8 cellular contexts compared by ENCODE assay signal in the genomic region with DNA sequence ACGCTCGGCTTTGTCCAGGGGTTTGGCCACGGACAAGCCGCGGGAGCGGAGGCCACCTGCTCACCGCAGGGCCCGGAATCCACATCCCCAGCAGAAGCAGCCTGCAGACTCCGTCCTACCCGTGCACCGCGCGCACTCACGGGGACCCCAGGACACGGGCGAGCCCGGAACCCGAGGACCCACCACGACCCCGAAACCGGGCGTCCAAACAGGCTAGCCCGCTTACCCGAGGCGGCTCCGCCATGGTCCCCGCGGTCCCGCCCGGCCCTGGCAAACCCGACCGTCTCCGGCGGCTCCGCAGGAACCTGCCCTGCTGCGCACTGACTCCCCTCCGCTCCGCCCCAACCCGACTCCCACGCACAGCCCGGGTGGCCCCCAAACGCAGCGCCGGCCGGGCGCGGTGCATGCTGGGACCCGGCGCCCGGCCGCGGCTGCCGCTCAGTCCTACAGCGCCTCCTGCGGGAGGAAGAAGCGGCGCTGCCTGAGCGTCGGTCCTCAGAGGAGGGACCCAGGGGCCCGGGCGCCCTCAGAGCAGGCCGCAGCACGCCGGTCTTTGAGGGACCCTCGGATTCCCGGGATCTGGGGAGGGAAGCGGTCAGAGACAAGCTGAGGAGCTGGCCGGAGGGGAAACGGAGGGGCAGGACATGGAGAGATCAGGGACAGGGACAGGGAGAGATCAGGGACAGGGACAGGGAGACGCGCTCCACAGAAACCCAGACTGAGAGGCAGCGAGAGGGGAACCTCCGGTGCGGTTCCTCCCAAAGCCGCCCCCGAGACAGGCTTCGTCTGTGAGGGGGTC. TPM values are rescaled to one million over a fixed set of nuclear protein-coding genes. Genes with fewer than 3 reads are reported as not detected.
A peak's percentile ranks its signal among the peaks of the same experiment; 100 is the strongest.
DNase-seq lines count a peak whose midpoint lies in the region; ATAC-seq, FAIRE-seq and TF ChIP-seq lines count a peak whose summit lies in the region.

TSS of gene ZNF786 (minus strand) at position 322 of the 799 bp plus-strand sequence. CDS start at position 244, 78 bp downstream.

- H3K4me2 ChIP-seq in endothelial cell of umbilical vein (ENCODE audit: insufficient read depth, low read length) = peak within 1 kb of the TSS; percentile 91

- dilution Hi-C loops in endothelial cell of umbilical vein (cut with MboI; ENCODE audit: extremely low pct_ligation_motif_present, low sequenced_read_pairs) = no loop called here

- POLR2A ChIA-PET in endothelial cell of umbilical vein (lab: Charles Lee) = no interaction called here

- intact Hi-C loops in endothelial cell of umbilical vein (cut with micrococcal nuclease) = loop anchor here (1.0 to 10.0 kb wide), 10 partner anchors 25 to 516 kb away; partner anchors contain the start of genes EZH2, PDIA4, ZNF398 and ZNF425
- intact Hi-C loops in mucosa of descending colon (cut with DNase I, micrococcal nuclease) = no loop called here

- ATAC-seq in GM21390 (IDR thresholded peaks at IDR 0.05; ENCODE audit: unreplicated experiment) (peak; percentile 78), mucosa of descending colon (peak; percentile 97)

- H3K4me1 ChIP-seq in NT2/D1 (ENCODE audit: insufficient read depth, insufficient read length) (no peaks in the 10 kb centered on the region), endothelial cell of umbilical vein (ENCODE audit: control insufficient read depth, extremely low read depth, insufficient read depth, low read length) (peaks cover 6% of the 10 kb centered on the region), mucosa of descending colon (ENCODE audit: low read depth) (no peaks in the 10 kb centered on the region)

- no TSS peak for BruUV-seq in endothelial cell of umbilical vein (replicated peaks; lab: Mats Ljungman, UMichigan)

- no peaks in the 10 kb centered on the region for H4K20me1 ChIP-seq in endothelial cell of umbilical vein (replicated peaks; ENCODE audit: control insufficient read depth, extremely low read depth, insufficient read depth, low read length)

- TF ChIP-seq CTCF in D721Med (IDR thresholded peaks at IDR 0.05; ENCODE audit: insufficient read depth, missing control alignments) (peak; percentile 65), endothelial cell of umbilical vein (IDR thresholded peaks at IDR 0.05; ENCODE audit: extremely low read depth in 1 of 2, insufficient read depth in 1 of 2, low read depth in 1 of 2, low read length in 2 of 2) (peak; percentile 89 to 96), mucosa of descending colon (IDR thresholded peaks at IDR 0.05) (peak; percentile 95)

- H3K9me1 ChIP-seq in endothelial cell of umbilical vein (replicated peaks; ENCODE audit: control insufficient read depth, extremely low read depth, insufficient read depth, low read length) = no peaks in the 10 kb centered on the region

- CTCF ChIA-PET in endothelial cell of umbilical vein (lab: Charles Lee) = interaction anchor here (0.5 to 2.8 kb wide), 3 partner anchors 25 to 88 kb away, joined by 3 to 11 read pairs (median 9); no protein-coding TSS in a partner anchor

- H3K27me3 ChIP-seq in NT2/D1 (ENCODE audit: insufficient read depth, insufficient read length) (no peaks in the 10 kb centered on the region), endothelial cell of umbilical vein (ENCODE audit: control insufficient read depth in 2 of 2, insufficient read depth in 2 of 2, low read length in 2 of 2) (no peaks in the 10 kb centered on the region)

- H3K4me3 ChIP-seq in NT2/D1 (ENCODE audit: insufficient read length, low read depth) = peak within 1 kb of the TSS; percentile 93
- H3K4me3 ChIP-seq in endothelial cell of umbilical vein (replicated peaks in 1 of 3; ENCODE audit: insufficient read depth in 1 of 3, low read depth in 1 of 3, low read length in 3 of 3) = peak within 1 kb of the TSS; percentile 76 to 96 (median 89)
- H3K4me3 ChIP-seq in mucosa of descending colon = peak within 1 kb of the TSS; percentile 80

- H3K9ac ChIP-seq in NT2/D1 (ENCODE audit: insufficient read length, low read depth) (peak within 1 kb of the TSS; percentile 94), endothelial cell of umbilical vein (replicated peaks; ENCODE audit: extremely low read depth, insufficient read depth, low read length) (peak within 1 kb of the TSS; percentile 71)

- peak; percentile 71 for TF ChIP-seq POLR2A in endothelial cell of umbilical vein (IDR thresholded peaks at IDR 0.05; ENCODE audit: low read depth, low read length)

- DNase-seq in D721Med (ENCODE audit: insufficient read length, low spot score) (peak; percentile 67), HUDEP-2 (lab: John Stamatoyannopoulos, UW; ENCODE audit: unreplicated experiment in 76 of 76) (peak in 75 of 76 experiments; percentile 20 to 96 (median 83)), NT2/D1 (ENCODE audit: low read depth, low spot score) (peak; percentile 63), endothelial cell of umbilical vein (ENCODE audit: low read depth, low spot score) (peak; percentile 87), mucosa of descending colon (peak; percentile 84 to 92 (median 91))
- peak; percentile 76 for DNase-seq in activated CD8-positive, alpha-beta memory T cell treated with anti-CD3 and anti-CD28 coated beads, Interleukin-2, amount 50 U/mL, for 24 hours (ENCODE audit: extremely low read depth)
- peak; percentile 74 to 87 for DNase-seq in stimulated activated CD8-positive, alpha-beta memory T cell treated with anti-CD3 and anti-CD28 coated beads, Interleukin-4, amount 100 ng/mL, for 1 hour (ENCODE audit: low read depth in 2 of 2, low spot score in 1 of 2)

- peak within 1 kb of the TSS; percentile 81 for H2AFZ ChIP-seq in endothelial cell of umbilical vein (ENCODE audit: low read depth, low read length)

- H3K36me3 ChIP-seq in NT2/D1 (ENCODE audit: insufficient read depth, insufficient read length, low read length) = peaks cover 7% of the 10 kb centered on the region
- H3K36me3 ChIP-seq in endothelial cell of umbilical vein (ENCODE audit: control insufficient read depth in 2 of 2, extremely low read depth in 1 of 2, insufficient read depth in 2 of 2, low read length in 2 of 2) = no peaks in the 10 kb centered on the region
- H3K36me3 ChIP-seq in mucosa of descending colon (ENCODE audit: low read depth) = no peaks in the 10 kb centered on the region

- H3K27ac ChIP-seq in endothelial cell of umbilical vein (ENCODE audit: insufficient read depth, low read depth, low read length) = peak within 1 kb of the TSS; percentile 32

- FAIRE-seq in D721Med (lab: Jason Lieb, UNC) (no peak), endothelial cell of umbilical vein (lab: Jason Lieb, UNC) (peak; percentile 70)

- H3K79me2 ChIP-seq in endothelial cell of umbilical vein (ENCODE audit: control insufficient read depth, insufficient read depth, low read length) = peaks cover 12% of the 10 kb centered on the region

- H3K9me3 ChIP-seq in NT2/D1 (ENCODE audit: insufficient read depth, low read length) (0 out of 2 replicates have a peak, but pooled peaks cover 10% of the 10 kb centered on the region), endothelial cell of umbilical vein (replicated peaks; ENCODE audit: control insufficient read depth, insufficient read depth, low read length) (no peaks in the 10 kb centered on the region), mucosa of descending colon (no peaks in the 10 kb centered on the region)

TF ChIP-seq in endothelial cell of umbilical vein, 7 proteins besides CTCF, POLR2A, EP300 and RAD21:
- TF ChIP-seq GATA2 (IDR thresholded peaks at IDR 0.05; ENCODE audit: insufficient read depth, insufficient read length, low read depth, low read length) (no peak), POLR2AphosphoS5 (IDR thresholded peaks at IDR 0.05; ENCODE audit: insufficient read depth, low read depth, low read length) (peak; percentile 92)

RNA-seq across cellular contexts. Expression of gene ZNF786, which starts in this region (rescaled TPM):
- total RNA-seq in endothelial cell of umbilical vein (5.4 and 5.9 TPM in 2 replicates), mucosa of descending colon (1 to 10 TPM; 4.0 to 7.1 (median 5.0) TPM)
- 2.8 and 3.3 TPM in 2 replicates for polyA plus RNA-seq in endothelial cell of umbilical vein
- 3.1 and 3.6 TPM in 2 replicates for polyA plus RNA-seq in endothelial cell of umbilical vein (2011; cell fraction: cytosol; rRNA removed)
- 4.7 and 5.1 TPM in 2 replicates for polyA plus RNA-seq in endothelial cell of umbilical vein (2011; cell fraction: nucleus; rRNA removed)
- 3.1 and 3.7 TPM in 2 replicates for polyA plus RNA-seq in endothelial cell of umbilical vein (2012)
- polyA minus RNA-seq in endothelial cell of umbilical vein = 4.7 and 6.2 TPM in 2 replicates
- polyA minus RNA-seq in endothelial cell of umbilical vein (2011; cell fraction: cytosol; rRNA and poly(A)+ RNA removed) = 4.8 TPM
- polyA minus RNA-seq in endothelial cell of umbilical vein (2011; cell fraction: nucleus; rRNA and poly(A)+ RNA removed) = 3.4 and 3.8 TPM in 2 replicates

Comparison
In these comparisons a context has a peak if more than half of its experiments do, and no peak if none do; other contexts are left out.
1. Peak in every context shown above with its lines: DNase-seq, ATAC-seq, H3K4me3 ChIP-seq and H3K27ac ChIP-seq.